Comparison of ENCODE assay signal across 1 cellular context in the genomic region with DNA sequence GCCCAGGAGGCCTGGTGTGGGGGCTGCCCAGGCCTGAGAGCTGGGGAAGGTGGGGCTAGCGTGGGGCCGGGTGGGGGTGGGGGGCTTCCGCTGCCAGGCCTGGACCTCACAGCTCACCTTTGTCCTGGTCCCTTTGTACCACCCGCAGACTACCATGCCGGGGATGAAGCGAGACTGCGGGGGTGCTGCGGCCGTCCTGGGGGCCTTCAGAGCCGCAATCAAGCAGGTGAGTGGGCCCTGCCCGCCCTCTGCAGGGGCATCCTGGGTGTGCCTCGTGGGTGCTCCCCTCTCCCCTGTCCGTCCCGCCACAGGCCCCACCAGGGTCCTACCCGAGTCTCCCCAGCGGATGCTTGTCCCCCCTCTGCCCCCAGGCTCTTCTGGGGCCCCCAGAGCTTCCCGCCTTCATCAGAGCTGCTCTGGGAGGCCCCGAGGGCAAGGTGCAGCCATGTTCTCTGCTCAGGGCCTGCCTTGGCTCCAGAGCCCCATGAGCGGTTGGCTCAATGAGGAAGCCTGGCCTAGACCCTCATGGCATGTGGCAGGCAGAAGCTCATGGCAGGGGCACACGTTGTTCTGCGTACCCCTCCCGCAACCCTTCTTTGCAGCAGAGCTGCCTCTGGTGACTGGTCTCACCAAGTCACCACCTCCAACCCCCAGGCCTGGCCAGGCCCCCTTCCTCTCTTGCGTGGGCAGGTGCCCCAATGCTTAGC.
TF ChIP-seq lines count a peak whose summit lies in the region.

No MANE protein-coding gene starts in this region.

TF ChIP-seq in WTC11, 78 proteins besides CTCF, POLR2A, EP300 and RAD21 (continued from another document):
- TF ChIP-seq, protein P1, sequence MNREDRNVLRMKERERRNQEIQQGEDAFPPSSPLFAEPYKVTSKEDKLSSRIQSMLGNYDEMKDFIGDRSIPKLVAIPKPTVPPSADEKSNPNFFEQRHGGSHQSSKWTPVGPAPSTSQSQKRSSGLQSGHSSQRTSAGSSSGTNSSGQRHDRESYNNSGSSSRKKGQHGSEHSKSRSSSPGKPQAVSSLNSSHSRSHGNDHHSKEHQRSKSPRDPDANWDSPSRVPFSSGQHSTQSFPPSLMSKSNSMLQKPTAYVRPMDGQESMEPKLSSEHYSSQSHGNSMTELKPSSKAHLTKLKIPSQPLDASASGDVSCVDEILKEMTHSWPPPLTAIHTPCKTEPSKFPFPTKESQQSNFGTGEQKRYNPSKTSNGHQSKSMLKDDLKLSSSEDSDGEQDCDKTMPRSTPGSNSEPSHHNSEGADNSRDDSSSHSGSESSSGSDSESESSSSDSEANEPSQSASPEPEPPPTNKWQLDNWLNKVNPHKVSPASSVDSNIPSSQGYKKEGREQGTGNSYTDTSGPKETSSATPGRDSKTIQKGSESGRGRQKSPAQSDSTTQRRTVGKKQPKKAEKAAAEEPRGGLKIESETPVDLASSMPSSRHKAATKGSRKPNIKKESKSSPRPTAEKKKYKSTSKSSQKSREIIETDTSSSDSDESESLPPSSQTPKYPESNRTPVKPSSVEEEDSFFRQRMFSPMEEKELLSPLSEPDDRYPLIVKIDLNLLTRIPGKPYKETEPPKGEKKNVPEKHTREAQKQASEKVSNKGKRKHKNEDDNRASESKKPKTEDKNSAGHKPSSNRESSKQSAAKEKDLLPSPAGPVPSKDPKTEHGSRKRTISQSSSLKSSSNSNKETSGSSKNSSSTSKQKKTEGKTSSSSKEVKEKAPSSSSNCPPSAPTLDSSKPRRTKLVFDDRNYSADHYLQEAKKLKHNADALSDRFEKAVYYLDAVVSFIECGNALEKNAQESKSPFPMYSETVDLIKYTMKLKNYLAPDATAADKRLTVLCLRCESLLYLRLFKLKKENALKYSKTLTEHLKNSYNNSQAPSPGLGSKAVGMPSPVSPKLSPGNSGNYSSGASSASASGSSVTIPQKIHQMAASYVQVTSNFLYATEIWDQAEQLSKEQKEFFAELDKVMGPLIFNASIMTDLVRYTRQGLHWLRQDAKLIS (CRISPR knock-in tag; IDR thresholded peaks at IDR 0.05; ENCODE audit: borderline replicate concordance), result no peak
- no peak for TF ChIP-seq RORB (CRISPR knock-in tag; IDR thresholded peaks at IDR 0.05)
- TF ChIP-seq TEAD1 (CRISPR knock-in tag; IDR thresholded peaks at IDR 0.05), result no peak
- TF ChIP-seq, protein P2, sequence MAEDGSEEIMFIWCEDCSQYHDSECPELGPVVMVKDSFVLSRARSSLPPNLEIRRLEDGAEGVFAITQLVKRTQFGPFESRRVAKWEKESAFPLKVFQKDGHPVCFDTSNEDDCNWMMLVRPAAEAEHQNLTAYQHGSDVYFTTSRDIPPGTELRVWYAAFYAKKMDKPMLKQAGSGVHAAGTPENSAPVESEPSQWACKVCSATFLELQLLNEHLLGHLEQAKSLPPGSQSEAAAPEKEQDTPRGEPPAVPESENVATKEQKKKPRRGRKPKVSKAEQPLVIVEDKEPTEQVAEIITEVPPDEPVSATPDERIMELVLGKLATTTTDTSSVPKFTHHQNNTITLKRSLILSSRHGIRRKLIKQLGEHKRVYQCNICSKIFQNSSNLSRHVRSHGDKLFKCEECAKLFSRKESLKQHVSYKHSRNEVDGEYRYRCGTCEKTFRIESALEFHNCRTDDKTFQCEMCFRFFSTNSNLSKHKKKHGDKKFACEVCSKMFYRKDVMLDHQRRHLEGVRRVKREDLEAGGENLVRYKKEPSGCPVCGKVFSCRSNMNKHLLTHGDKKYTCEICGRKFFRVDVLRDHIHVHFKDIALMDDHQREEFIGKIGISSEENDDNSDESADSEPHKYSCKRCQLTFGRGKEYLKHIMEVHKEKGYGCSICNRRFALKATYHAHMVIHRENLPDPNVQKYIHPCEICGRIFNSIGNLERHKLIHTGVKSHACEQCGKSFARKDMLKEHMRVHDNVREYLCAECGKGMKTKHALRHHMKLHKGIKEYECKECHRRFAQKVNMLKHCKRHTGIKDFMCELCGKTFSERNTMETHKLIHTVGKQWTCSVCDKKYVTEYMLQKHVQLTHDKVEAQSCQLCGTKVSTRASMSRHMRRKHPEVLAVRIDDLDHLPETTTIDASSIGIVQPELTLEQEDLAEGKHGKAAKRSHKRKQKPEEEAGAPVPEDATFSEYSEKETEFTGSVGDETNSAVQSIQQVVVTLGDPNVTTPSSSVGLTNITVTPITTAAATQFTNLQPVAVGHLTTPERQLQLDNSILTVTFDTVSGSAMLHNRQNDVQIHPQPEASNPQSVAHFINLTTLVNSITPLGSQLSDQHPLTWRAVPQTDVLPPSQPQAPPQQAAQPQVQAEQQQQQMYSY (CRISPR knock-in tag; IDR thresholded peaks at IDR 0.05), result no peak
- no peak for TF ChIP-seq MXD4 (CRISPR knock-in tag; IDR thresholded peaks at IDR 0.05; ENCODE audit: borderline replicate concordance)
- TF ChIP-seq, protein P3, sequence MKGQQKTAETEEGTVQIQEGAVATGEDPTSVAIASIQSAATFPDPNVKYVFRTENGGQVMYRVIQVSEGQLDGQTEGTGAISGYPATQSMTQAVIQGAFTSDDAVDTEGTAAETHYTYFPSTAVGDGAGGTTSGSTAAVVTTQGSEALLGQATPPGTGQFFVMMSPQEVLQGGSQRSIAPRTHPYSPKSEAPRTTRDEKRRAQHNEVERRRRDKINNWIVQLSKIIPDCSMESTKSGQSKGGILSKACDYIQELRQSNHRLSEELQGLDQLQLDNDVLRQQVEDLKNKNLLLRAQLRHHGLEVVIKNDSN (CRISPR knock-in tag; IDR thresholded peaks at IDR 0.05), result no peak
